Comparison of ENCODE assay signal across 1 cellular context in the genomic region with DNA sequence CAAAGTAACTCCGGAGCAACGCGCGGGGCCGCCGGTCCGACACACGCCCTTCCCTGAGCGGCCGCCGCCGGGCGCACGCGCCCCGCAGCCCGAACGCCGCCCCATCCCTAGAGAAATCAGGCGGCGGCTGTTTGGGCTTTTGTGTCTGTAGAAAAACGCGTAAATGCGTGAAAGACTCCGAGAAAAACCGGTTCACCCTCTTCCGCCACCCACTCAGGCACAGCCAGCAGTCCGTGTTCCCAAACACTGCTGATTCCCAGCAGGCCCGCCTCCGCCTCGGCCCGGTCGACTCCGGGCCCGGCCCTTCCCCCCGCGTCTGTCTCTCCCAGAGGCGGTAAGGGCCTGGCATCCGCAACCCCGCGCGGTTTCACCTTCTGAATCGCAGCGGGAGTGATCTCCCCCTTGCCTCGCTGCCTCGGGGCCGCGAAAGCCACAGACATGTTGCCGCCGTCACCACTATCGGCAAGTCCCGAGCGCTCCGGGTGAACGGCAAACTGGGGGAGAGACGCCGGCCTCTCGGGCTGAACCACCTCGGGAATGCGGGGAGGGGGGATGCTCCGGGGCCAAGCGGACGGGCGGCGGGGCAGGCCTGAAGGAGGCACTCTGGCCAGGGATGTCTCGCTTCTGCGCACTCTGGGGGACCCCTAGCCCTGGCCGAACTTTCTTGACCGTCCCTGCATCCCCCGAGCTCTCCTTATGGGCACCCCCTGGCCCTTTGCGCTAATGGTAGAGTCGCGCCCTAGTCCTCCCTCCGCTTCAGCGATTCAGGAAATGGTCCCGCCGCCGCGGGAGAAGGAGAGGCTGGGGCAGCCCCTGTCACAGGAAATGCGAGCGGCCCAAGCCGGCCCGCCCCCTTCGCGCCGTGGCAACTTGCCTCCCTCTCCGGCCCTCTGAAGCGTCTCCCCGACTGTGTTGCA.
A peak's percentile ranks its signal among the peaks of the same experiment; 100 is the strongest.
TF ChIP-seq lines count a peak whose summit lies in the region.

Gene SS18, minus strand, starts transcription at position 484 of the 917 bp plus-strand sequence. Its CDS starts 44 bp downstream, at position 440.

TF ChIP-seq in HepG2, 621 proteins besides CTCF, POLR2A, EP300 and RAD21 (continued from another document and continues in another):
- TF ChIP-seq, protein P1, sequence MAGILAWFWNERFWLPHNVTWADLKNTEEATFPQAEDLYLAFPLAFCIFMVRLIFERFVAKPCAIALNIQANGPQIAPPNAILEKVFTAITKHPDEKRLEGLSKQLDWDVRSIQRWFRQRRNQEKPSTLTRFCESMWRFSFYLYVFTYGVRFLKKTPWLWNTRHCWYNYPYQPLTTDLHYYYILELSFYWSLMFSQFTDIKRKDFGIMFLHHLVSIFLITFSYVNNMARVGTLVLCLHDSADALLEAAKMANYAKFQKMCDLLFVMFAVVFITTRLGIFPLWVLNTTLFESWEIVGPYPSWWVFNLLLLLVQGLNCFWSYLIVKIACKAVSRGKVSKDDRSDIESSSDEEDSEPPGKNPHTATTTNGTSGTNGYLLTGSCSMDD (CRISPR knock-in tag; IDR thresholded peaks at IDR 0.05), result 0 out of 2 replicates have a peak, but pooled peaks have one; percentile 61
- TF ChIP-seq TFDP1 (CRISPR knock-in tag; IDR thresholded peaks at IDR 0.05; ENCODE audit: borderline replicate concordance), result peak; percentile 55; the same call in 1 of the 2 replicates
- TF ChIP-seq, protein P2, sequence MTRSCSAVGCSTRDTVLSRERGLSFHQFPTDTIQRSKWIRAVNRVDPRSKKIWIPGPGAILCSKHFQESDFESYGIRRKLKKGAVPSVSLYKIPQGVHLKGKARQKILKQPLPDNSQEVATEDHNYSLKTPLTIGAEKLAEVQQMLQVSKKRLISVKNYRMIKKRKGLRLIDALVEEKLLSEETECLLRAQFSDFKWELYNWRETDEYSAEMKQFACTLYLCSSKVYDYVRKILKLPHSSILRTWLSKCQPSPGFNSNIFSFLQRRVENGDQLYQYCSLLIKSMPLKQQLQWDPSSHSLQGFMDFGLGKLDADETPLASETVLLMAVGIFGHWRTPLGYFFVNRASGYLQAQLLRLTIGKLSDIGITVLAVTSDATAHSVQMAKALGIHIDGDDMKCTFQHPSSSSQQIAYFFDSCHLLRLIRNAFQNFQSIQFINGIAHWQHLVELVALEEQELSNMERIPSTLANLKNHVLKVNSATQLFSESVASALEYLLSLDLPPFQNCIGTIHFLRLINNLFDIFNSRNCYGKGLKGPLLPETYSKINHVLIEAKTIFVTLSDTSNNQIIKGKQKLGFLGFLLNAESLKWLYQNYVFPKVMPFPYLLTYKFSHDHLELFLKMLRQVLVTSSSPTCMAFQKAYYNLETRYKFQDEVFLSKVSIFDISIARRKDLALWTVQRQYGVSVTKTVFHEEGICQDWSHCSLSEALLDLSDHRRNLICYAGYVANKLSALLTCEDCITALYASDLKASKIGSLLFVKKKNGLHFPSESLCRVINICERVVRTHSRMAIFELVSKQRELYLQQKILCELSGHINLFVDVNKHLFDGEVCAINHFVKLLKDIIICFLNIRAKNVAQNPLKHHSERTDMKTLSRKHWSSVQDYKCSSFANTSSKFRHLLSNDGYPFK (CRISPR knock-in tag; IDR thresholded peaks at IDR 0.05; ENCODE audit: borderline replicate concordance), result peak; percentile 81; the same call in 1 of the 2 replicates
- TF ChIP-seq HOXD1 (CRISPR knock-in tag; IDR thresholded peaks at IDR 0.05), result peak; percentile 31; the same call in 1 of the 2 replicates
- TF ChIP-seq, protein P3, sequence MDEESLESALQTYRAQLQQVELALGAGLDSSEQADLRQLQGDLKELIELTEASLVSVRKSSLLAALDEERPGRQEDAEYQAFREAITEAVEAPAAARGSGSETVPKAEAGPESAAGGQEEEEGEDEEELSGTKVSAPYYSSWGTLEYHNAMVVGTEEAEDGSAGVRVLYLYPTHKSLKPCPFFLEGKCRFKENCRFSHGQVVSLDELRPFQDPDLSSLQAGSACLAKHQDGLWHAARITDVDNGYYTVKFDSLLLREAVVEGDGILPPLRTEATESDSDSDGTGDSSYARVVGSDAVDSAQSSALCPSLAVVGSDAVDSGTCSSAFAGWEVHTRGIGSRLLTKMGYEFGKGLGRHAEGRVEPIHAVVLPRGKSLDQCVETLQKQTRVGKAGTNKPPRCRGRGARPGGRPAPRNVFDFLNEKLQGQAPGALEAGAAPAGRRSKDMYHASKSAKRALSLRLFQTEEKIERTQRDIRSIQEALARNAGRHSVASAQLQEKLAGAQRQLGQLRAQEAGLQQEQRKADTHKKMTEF (CRISPR knock-in tag; IDR thresholded peaks at IDR 0.05), result peak; percentile 69; the same call in 1 of the 2 replicates
- 0 out of 2 replicates have a peak, but pooled peaks have one; percentile 54 for TF ChIP-seq CREBL2 (CRISPR knock-in tag; IDR thresholded peaks at IDR 0.05; ENCODE audit: borderline replicate concordance)
- TF ChIP-seq, protein P4, sequence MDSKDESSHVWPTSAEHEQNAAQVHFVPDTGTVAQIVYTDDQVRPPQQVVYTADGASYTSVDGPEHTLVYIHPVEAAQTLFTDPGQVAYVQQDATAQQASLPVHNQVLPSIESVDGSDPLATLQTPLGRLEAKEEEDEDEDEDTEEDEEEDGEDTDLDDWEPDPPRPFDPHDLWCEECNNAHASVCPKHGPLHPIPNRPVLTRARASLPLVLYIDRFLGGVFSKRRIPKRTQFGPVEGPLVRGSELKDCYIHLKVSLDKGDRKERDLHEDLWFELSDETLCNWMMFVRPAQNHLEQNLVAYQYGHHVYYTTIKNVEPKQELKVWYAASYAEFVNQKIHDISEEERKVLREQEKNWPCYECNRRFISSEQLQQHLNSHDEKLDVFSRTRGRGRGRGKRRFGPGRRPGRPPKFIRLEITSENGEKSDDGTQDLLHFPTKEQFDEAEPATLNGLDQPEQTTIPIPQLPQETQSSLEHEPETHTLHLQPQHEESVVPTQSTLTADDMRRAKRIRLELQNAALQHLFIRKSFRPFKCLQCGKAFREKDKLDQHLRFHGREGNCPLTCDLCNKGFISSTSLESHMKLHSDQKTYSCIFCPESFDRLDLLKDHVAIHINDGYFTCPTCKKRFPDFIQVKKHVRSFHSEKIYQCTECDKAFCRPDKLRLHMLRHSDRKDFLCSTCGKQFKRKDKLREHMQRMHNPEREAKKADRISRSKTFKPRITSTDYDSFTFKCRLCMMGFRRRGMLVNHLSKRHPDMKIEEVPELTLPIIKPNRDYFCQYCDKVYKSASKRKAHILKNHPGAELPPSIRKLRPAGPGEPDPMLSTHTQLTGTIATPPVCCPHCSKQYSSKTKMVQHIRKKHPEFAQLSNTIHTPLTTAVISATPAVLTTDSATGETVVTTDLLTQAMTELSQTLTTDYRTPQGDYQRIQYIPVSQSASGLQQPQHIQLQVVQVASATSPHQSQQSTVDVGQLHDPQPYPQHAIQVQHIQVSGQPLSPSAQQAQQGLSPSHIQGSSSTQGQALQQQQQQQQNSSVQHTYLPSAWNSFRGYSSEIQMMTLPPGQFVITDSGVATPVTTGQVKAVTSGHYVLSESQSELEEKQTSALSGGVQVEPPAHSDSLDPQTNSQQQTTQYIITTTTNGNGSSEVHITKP (CRISPR knock-in tag; IDR thresholded peaks at IDR 0.05; ENCODE audit: low read depth), result peak; percentile 100
- peak; percentile 65; the same call in 2 of the 3 replicates for TF ChIP-seq MXI1 (IDR thresholded peaks at IDR 0.05; ENCODE audit: borderline replicate concordance, low read depth, low read length)
- TF ChIP-seq ISL2 (CRISPR knock-in tag; IDR thresholded peaks at IDR 0.05), result peak; percentile 21; the same call in 1 of the 2 replicates
- TF ChIP-seq EEA1 (CRISPR knock-in tag; IDR thresholded peaks at IDR 0.05; ENCODE audit: borderline replicate concordance), result 0 out of 2 replicates have a peak, but pooled peaks have one; percentile 31
- peak; percentile 27; the same call in 1 of the 2 replicates for TF ChIP-seq ZNF761 (CRISPR knock-in tag; conservative IDR thresholded peaks at IDR 0.05)
- TF ChIP-seq, protein P5, sequence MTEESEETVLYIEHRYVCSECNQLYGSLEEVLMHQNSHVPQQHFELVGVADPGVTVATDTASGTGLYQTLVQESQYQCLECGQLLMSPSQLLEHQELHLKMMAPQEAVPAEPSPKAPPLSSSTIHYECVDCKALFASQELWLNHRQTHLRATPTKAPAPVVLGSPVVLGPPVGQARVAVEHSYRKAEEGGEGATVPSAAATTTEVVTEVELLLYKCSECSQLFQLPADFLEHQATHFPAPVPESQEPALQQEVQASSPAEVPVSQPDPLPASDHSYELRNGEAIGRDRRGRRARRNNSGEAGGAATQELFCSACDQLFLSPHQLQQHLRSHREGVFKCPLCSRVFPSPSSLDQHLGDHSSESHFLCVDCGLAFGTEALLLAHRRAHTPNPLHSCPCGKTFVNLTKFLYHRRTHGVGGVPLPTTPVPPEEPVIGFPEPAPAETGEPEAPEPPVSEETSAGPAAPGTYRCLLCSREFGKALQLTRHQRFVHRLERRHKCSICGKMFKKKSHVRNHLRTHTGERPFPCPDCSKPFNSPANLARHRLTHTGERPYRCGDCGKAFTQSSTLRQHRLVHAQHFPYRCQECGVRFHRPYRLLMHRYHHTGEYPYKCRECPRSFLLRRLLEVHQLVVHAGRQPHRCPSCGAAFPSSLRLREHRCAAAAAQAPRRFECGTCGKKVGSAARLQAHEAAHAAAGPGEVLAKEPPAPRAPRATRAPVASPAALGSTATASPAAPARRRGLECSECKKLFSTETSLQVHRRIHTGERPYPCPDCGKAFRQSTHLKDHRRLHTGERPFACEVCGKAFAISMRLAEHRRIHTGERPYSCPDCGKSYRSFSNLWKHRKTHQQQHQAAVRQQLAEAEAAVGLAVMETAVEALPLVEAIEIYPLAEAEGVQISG (CRISPR knock-in tag; IDR thresholded peaks at IDR 0.05), result peak; percentile 60
- peak; percentile 53 for TF ChIP-seq SP5 (CRISPR knock-in tag; IDR thresholded peaks at IDR 0.05; ENCODE audit: borderline replicate concordance, low read depth)
- no peak for TF ChIP-seq ZNF382 (CRISPR knock-in tag; IDR thresholded peaks at IDR 0.05; ENCODE audit: borderline replicate concordance)
- 0 out of 2 replicates have a peak, but pooled peaks have one; percentile 56 for TF ChIP-seq ZNF841 (CRISPR knock-in tag; IDR thresholded peaks at IDR 0.05; ENCODE audit: borderline replicate concordance)
- 0 out of 2 replicates have a peak, but pooled peaks have one; percentile 23 for TF ChIP-seq MXD4 (CRISPR knock-in tag; IDR thresholded peaks at IDR 0.05)
- TF ChIP-seq ATF7 (IDR thresholded peaks at IDR 0.05), result peak; percentile 83
- TF ChIP-seq ATF7 (CRISPR knock-in tag; IDR thresholded peaks at IDR 0.05), result no peak; the same call in 1 of the 2 replicates
- TF ChIP-seq ATF4 (CRISPR knock-in tag; IDR thresholded peaks at IDR 0.05), result peak in 1 of 2 experiments; percentile 51; a peak in 1 of 4 replicates
- TF ChIP-seq BORCS8-MEF2B (CRISPR knock-in tag; IDR thresholded peaks at IDR 0.05), result peak; percentile 9; the same call in 1 of the 2 replicates
- TF ChIP-seq MYC (CRISPR knock-in tag; IDR thresholded peaks at IDR 0.05; ENCODE audit: borderline replicate concordance), result peak; percentile 43; the same call in 1 of the 2 replicates
- 0 out of 2 replicates have a peak, but pooled peaks have one; percentile 19 for TF ChIP-seq HOXA3 (CRISPR knock-in tag; IDR thresholded peaks at IDR 0.05)
- peak; percentile 66; the same call in 1 of the 2 replicates for TF ChIP-seq ZNF780A (CRISPR knock-in tag; IDR thresholded peaks at IDR 0.05)
- no peak for TF ChIP-seq IKZF4 (CRISPR knock-in tag; IDR thresholded peaks at IDR 0.05; ENCODE audit: borderline replicate concordance, low read depth, not compliant biosample characterization)
- peak; percentile 1; the same call in 1 of the 2 replicates for TF ChIP-seq ZNF709 (CRISPR knock-in tag; IDR thresholded peaks at IDR 0.05)
- TF ChIP-seq YEATS4 (CRISPR knock-in tag; IDR thresholded peaks at IDR 0.05; ENCODE audit: borderline replicate concordance), result peak; percentile 90
- TF ChIP-seq HNRNPK (IDR thresholded peaks at IDR 0.05; ENCODE audit: low read depth, low read length, poor library complexity, severe bottlenecking), result peak; percentile 30
- 0 out of 2 replicates have a peak, but pooled peaks have one; percentile 31 for TF ChIP-seq CCDC6 (CRISPR knock-in tag; IDR thresholded peaks at IDR 0.05)
- peak; percentile 93 for TF ChIP-seq TAF1 (CRISPR knock-in tag; IDR thresholded peaks at IDR 0.05)
- peak; percentile 69 for TF ChIP-seq REPIN1 (CRISPR knock-in tag; IDR thresholded peaks at IDR 0.05; ENCODE audit: borderline replicate concordance, low read depth)
- TF ChIP-seq ZBTB3 (CRISPR knock-in tag; IDR thresholded peaks at IDR 0.05; ENCODE audit: borderline replicate concordance, low read depth), result no peak; the same call in 1 of the 2 replicates
- peak; percentile 36; the same call in 1 of the 2 replicates for TF ChIP-seq MXD3 (CRISPR knock-in tag; IDR thresholded peaks at IDR 0.05)
- TF ChIP-seq THAP11 (CRISPR knock-in tag; IDR thresholded peaks at IDR 0.05), result peak; percentile 31
- peak; percentile 10; the same call in 1 of the 2 replicates for TF ChIP-seq PHF21A (CRISPR knock-in tag; IDR thresholded peaks at IDR 0.05)
- no peak for TF ChIP-seq ZNF17 (CRISPR knock-in tag; IDR thresholded peaks at IDR 0.05)
- TF ChIP-seq ZNF7 (CRISPR knock-in tag; IDR thresholded peaks at IDR 0.05), result no peak
- TF ChIP-seq SMAD3 (CRISPR knock-in tag; IDR thresholded peaks at IDR 0.05), result 0 out of 2 replicates have a peak, but pooled peaks have one; percentile 2
- peak; percentile 48; the same call in 1 of the 2 replicates for TF ChIP-seq ZNF333 (CRISPR knock-in tag; IDR thresholded peaks at IDR 0.05; ENCODE audit: borderline replicate concordance)
- TF ChIP-seq ZNF777 (CRISPR knock-in tag; IDR thresholded peaks at IDR 0.05), result peak; percentile 22; the same call in 1 of the 2 replicates
- TF ChIP-seq ZNF580 (CRISPR knock-in tag; IDR thresholded peaks at IDR 0.05; ENCODE audit: borderline replicate concordance, low read depth), result peak; percentile 16; the same call in 1 of the 2 replicates
- TF ChIP-seq SATB2 (CRISPR knock-in tag; IDR thresholded peaks at IDR 0.05), result 0 out of 2 replicates have a peak, but pooled peaks have one; percentile 16
- TF ChIP-seq POGZ (CRISPR knock-in tag; IDR thresholded peaks at IDR 0.05), result no peak; the same call in none of the 2 replicates
